Comparison of ENCODE assay signal across 8 cellular contexts in genomic region chr10:32980558-32981468, GRCh38. TPM values are rescaled to one million over a fixed set of nuclear protein-coding genes. Genes with fewer than 3 reads are reported as not detected.
A peak's percentile ranks its signal among the peaks of the same experiment; 100 is the strongest.
DNase-seq lines count a peak whose midpoint lies in the region; ATAC-seq and TF ChIP-seq lines count a peak whose summit lies in the region.

No MANE protein-coding gene starts in this region.

- no peak overlapping the region for H3K14ac ChIP-seq in neuronal stem cell (ENCODE audit: low read length)

- peak; percentile 88 to 90 for TF ChIP-seq POLR2A in gastroesophageal sphincter (IDR thresholded peaks at IDR 0.05)

- no peak overlapping the region for H2BK15ac ChIP-seq in neuronal stem cell (ENCODE audit: low read length)

- peak overlapping the region; percentile 90 for H3K18ac ChIP-seq in neuronal stem cell (ENCODE audit: low read length)

- H3K36me3 ChIP-seq in gastroesophageal sphincter (no peaks in the 10 kb centered on the region), neuronal stem cell (replicated peaks in 1 of 2; ENCODE audit: control insufficient read depth in 2 of 2, insufficient read depth in 2 of 2, low read length in 2 of 2) (no peaks in the 10 kb centered on the region), subcutaneous abdominal adipose tissue (ENCODE audit: control insufficient read depth in 5 of 5, insufficient read depth in 5 of 5, low read length in 5 of 5) (no peaks in the 10 kb centered on the region)

- H3K27ac ChIP-seq in gastroesophageal sphincter: peak overlapping the region; percentile 90 to 95 (median 94)
- peak overlapping the region; percentile 18 for H3K27ac ChIP-seq in neuronal stem cell (replicated peaks; ENCODE audit: low read length)
- H3K27ac ChIP-seq in subcutaneous abdominal adipose tissue (ENCODE audit: low read depth, low read length): peak overlapping the region; percentile 93

- peak overlapping the region; percentile 76 for H3K4me2 ChIP-seq in neuronal stem cell (ENCODE audit: insufficient read depth, low read length, poor library complexity, severe bottlenecking)

- no peak overlapping the region for H3K4ac ChIP-seq in neuronal stem cell (ENCODE audit: low read length)

- peak overlapping the region; percentile 89 for H2AFZ ChIP-seq in neuronal stem cell (ENCODE audit: low read length)

- H3K4me3 ChIP-seq in LNCaP clone FGC (ENCODE audit: low read depth, low read length) (peak overlapping the region; percentile 51), gastroesophageal sphincter (peak overlapping the region; percentile 41 to 59), neuronal stem cell (ENCODE audit: low read length in 2 of 2) (peak overlapping the region; percentile 46 to 77), subcutaneous abdominal adipose tissue (ENCODE audit: low read depth in 1 of 5, low read length in 5 of 5) (peak overlapping the region; percentile 62 to 80 (median 73))

- peak overlapping the region; percentile 4 for H3K23ac ChIP-seq in neuronal stem cell (ENCODE audit: low read depth, low read length, poor library complexity)

- H3K4me1 ChIP-seq in gastroesophageal sphincter (peaks cover 0 to 33% (median 0%) of the 10 kb centered on the region in 3 donors), neuronal stem cell (ENCODE audit: control insufficient read depth in 2 of 2, insufficient read depth in 1 of 2, low read depth in 1 of 2, low read length in 2 of 2) (peaks cover 2 to 30% of the 10 kb centered on the region in 2 donors), subcutaneous abdominal adipose tissue (ENCODE audit: control insufficient read depth in 5 of 5, insufficient read depth in 5 of 5, low read length in 5 of 5) (peaks cover 7 to 48% (median 39%) of the 10 kb centered on the region in 5 donors)

- H3K79me1 ChIP-seq in neuronal stem cell (ENCODE audit: low read depth, low read length): no peaks in the 10 kb centered on the region

- peak; percentile 97 for ATAC-seq in gastroesophageal sphincter

- TF ChIP-seq EP300 in gastroesophageal sphincter (IDR thresholded peaks at IDR 0.05): peak; percentile 35

- WGBS in gastroesophageal sphincter (ENCODE audit: low coverage in 1 of 2), 2 donors: 25 to 29% methylated on average over 4 to 17 of the region's 38 CpGs
- WGBS in neuronal stem cell (ENCODE audit: extremely low coverage in 2 of 2, insufficient read length in 2 of 2, insufficient replicate concordance in 1 of 2), 2 donors: no CpG with 5 or more reads among the region's 38 CpGs

- peak; percentile 99 for DNase-seq in EH (ENCODE audit: low read depth)
- DNase-seq in GOT3 (lab: John Stamatoyannopoulos, UW): peak; percentile 90
- DNase-seq in LNCaP clone FGC (ENCODE audit: low read depth): peak; percentile 87
- DNase-seq in SHP77 (lab: John Stamatoyannopoulos, UW): peak; percentile 88 to 91
- DNase-seq in activated gamma-delta T cell (lab: John Stamatoyannopoulos, UW): peak; percentile 68
- peak; percentile 61 for DNase-seq in neuronal stem cell (ENCODE audit: low spot score)

- no peaks in the 10 kb centered on the region for H3K27me3 ChIP-seq in gastroesophageal sphincter
- H3K27me3 ChIP-seq in neuronal stem cell (ENCODE audit: control insufficient read depth in 3 of 3, insufficient read depth in 3 of 3, low read depth in 1 of 3, low read length in 3 of 3): no peaks in the 10 kb centered on the region
- no peaks in the 10 kb centered on the region for H3K27me3 ChIP-seq in subcutaneous abdominal adipose tissue (ENCODE audit: control insufficient read depth in 5 of 5, insufficient read depth in 4 of 5, low read length in 5 of 5)

- H3K9ac ChIP-seq in neuronal stem cell (ENCODE audit: low read depth, low read length, poor library complexity): peak overlapping the region; percentile 83
- peak overlapping the region; percentile 70 to 94 (median 89) for H3K9ac ChIP-seq in subcutaneous abdominal adipose tissue (ENCODE audit: low read length in 5 of 5)

- no peak overlapping the region for H2BK12ac ChIP-seq in neuronal stem cell (ENCODE audit: low read length)

- H4K91ac ChIP-seq in neuronal stem cell (ENCODE audit: low read depth, low read length, poor library complexity): no peak overlapping the region

- no peak overlapping the region for H2BK5ac ChIP-seq in neuronal stem cell (ENCODE audit: low read length)

- no peak overlapping the region for H2AK5ac ChIP-seq in neuronal stem cell (ENCODE audit: low read depth, low read length)

- no peak overlapping the region for H2BK120ac ChIP-seq in neuronal stem cell (ENCODE audit: low read depth, low read length)

- no peak overlapping the region for H4K8ac ChIP-seq in neuronal stem cell (ENCODE audit: low read depth, low read length)

- TF ChIP-seq CTCF in LNCaP clone FGC (IDR thresholded peaks at IDR 0.05; ENCODE audit: control insufficient read depth, extremely low read depth, insufficient read depth) (no peak), gastroesophageal sphincter (IDR thresholded peaks at IDR 0.05) (peak in 2 of 4 experiments; percentile 27 to 50)

- H3K9me3 ChIP-seq in gastroesophageal sphincter: no peaks in the 10 kb centered on the region
- H3K9me3 ChIP-seq in neuronal stem cell (replicated peaks in 1 of 2; ENCODE audit: control insufficient read depth in 2 of 2, insufficient read depth in 1 of 2, low read depth in 1 of 2, low read length in 2 of 2): no peaks in the 10 kb centered on the region
- H3K9me3 ChIP-seq in subcutaneous abdominal adipose tissue (ENCODE audit: control insufficient read depth in 5 of 5, low read length in 5 of 5): no peaks in the 10 kb centered on the region

RNA-seq across cellular contexts. Expression of gene ITGB1, which starts 22.8 kb away (rescaled TPM):
- 1,000 to 10,000 TPM in 3 of 4 donors, 100 to 1,000 TPM in 1; 998 to 2,832 (median 1,462) TPM for total RNA-seq in gastroesophageal sphincter
- 178 TPM for polyA plus RNA-seq in neuronal stem cell (2013, experiment 1 of 2)
- polyA plus RNA-seq in neuronal stem cell (2013, experiment 2 of 2): 189 TPM

Comparison
In these comparisons a context has a peak if more than half of its experiments do, and no peak if none do; other contexts are left out.
1. Peak in every context shown above with its lines: DNase-seq, ATAC-seq, H3K4me3 ChIP-seq and H3K27ac ChIP-seq.
2. H3K27ac ChIP-seq: peak in every context shown above with its lines; median percentile 94 in gastroesophageal sphincter; 93 in subcutaneous abdominal adipose tissue; 18 in neuronal stem cell.